In genomic region chr13:51760592-51760991, GRCh38 we compare ENCODE assay signal across 17 cellular contexts. TPM values are rescaled to one million over a fixed set of nuclear protein-coding genes. Genes with fewer than 3 reads are reported as not detected.
DNase-seq lines count a peak whose midpoint lies in the region; ATAC-seq and TF ChIP-seq lines count a peak whose summit lies in the region.
"Had no signal": no experiment of that assay in that cellular context is flagged by ENCODE, and none has a peak within 500 bp of the region (broad histone marks: within the 10 kb centered on the region; RNA-seq: fewer than 3 reads in every experiment).

No MANE protein-coding gene starts in this region.

- no peak for TF ChIP-seq POLR2A in ovary (IDR thresholded peaks at IDR 0.05)
- peak in 1 of 2 donors; percentile 87 for TF ChIP-seq POLR2A in thyroid gland (IDR thresholded peaks at IDR 0.05)

- H3K4me1 ChIP-seq in ovary (ENCODE audit: insufficient read depth) (peaks cover 7% of the 10 kb centered on the region), thyroid gland (peaks cover 50 to 52% of the 10 kb centered on the region in 2 donors)

- WGBS in ovary, 3 donors, result 64 to 79% (median 71%) methylated on average over 12 of the region's 12 CpGs
- WGBS in thyroid gland, 2 donors, result 35 to 38% methylated on average over 12 of the region's 12 CpGs

- no peak for ATAC-seq in HG03460 (IDR thresholded peaks at IDR 0.05; ENCODE audit: unreplicated experiment)
- ATAC-seq: esophagus mucosa, PC-3, SK-N-SH treated with all-trans-retinoic acid at 6 μM for 48 hours had no signal

- peak; percentile 22 for DNase-seq in NCI-H2029 (lab: John Stamatoyannopoulos, UW)
- no peak for DNase-seq in NCI-H2029 treated with DMSO at 0.1 percent for 48 hours (lab: John Stamatoyannopoulos, UW)
- DNase-seq in fibroblast of peridontal ligament (ENCODE audit: extremely low read depth), result peak; percentile 71
- DNase-seq in ovary, result peak in 3 of 5 donors; percentile 61 to 72 (median 63)
- DNase-seq in thyroid gland, result peak; percentile 85 to 86
- no peak for DNase-seq in GM20000 (ENCODE audit: low spot score)
- DNase-seq in HuH-7.5 (ENCODE audit: low spot score), result no peak
- DNase-seq: activated B cell treated with CpG ODN at 0.5 μM for 24 hours; activated naive CD4-positive, alpha-beta T cell treated with anti-CD3 and anti-CD28 coated beads, Interleukin-2, amount 50 U/mL, for 16 hours; CD4-positive, alpha-beta T cell; EL; IMR-90; PC-3 had no signal

- TF ChIP-seq CTCF in ovary (IDR thresholded peaks at IDR 0.05) (no peak), thyroid gland (IDR thresholded peaks at IDR 0.05) (no peak), GM20000 (IDR thresholded peaks at IDR 0.05; ENCODE audit: extremely low read depth, missing control alignments) (no peak)

- H3K27ac ChIP-seq in ovary (peak overlapping the region in 1 of 2 donors; percentile 45), thyroid gland (peak overlapping the region; percentile 96 to 100 (median 97))
- H3K27ac ChIP-seq: 22Rv1 had no signal

- H3K4me3 ChIP-seq in ovary, result no peak overlapping the region
- H3K4me3 ChIP-seq in thyroid gland (replicated peaks in 1 of 3), result no peak overlapping the region

- H3K27me3 ChIP-seq in ovary (no peaks in the 10 kb centered on the region), thyroid gland (no peaks in the 10 kb centered on the region)

- intact Hi-C loops in ovary (cut with DNase I) (no loop called here), thyroid gland (cut with DNase I) (no loop called here)

- H3K36me3 ChIP-seq in ovary, result no peaks in the 10 kb centered on the region
- H3K36me3 ChIP-seq in thyroid gland, result peaks cover 0 to 7% of the 10 kb centered on the region in 2 donors

- no peak for TF ChIP-seq EP300 in ovary (IDR thresholded peaks at IDR 0.05)

- H3K9me3 ChIP-seq in ovary (no peaks in the 10 kb centered on the region), thyroid gland (no peaks in the 10 kb centered on the region)

RNA-seq across cellular contexts. Expression of gene DHRS12, which starts 43.4 kb away (rescaled TPM):
- total RNA-seq in ovary, result 10 to 100 TPM in 6 of 7 donors, 1 to 10 TPM in 1; 9.7 to 19.7 (median 16.2) TPM
- 10 to 100 TPM; 24.9 to 29.1 TPM for polyA plus RNA-seq in ovary
- total RNA-seq in thyroid gland, result 10 to 100 TPM; 23.1 to 34.2 (median 27.4) TPM

Comparison
In these comparisons a context has a peak if more than half of its experiments do, and no peak if none do; other contexts are left out.
1. DNase-seq: peak in NCI-H2029 (single experiment), fibroblast of peridontal ligament (single experiment), ovary (3 of 5) and thyroid gland (2 of 2); none in NCI-H2029 treated with DMSO at 0.1 percent for 48 hours (single experiment), GM20000 (single experiment) and HuH-7.5 (single experiment).